12 cellular contexts compared by ENCODE assay signal in genomic region chr17:74768763-74769114, GRCh38. TPM values are rescaled to one million over a fixed set of nuclear protein-coding genes. Genes with fewer than 3 reads are reported as not detected.
DNase-seq lines count a peak whose midpoint lies in the region; ATAC-seq and TF ChIP-seq lines count a peak whose summit lies in the region.
"Had no signal": no experiment of that assay in that cellular context is flagged by ENCODE, and none has a peak within 500 bp of the region (broad histone marks: within the 10 kb centered on the region; RNA-seq: fewer than 3 reads in every experiment).

No MANE protein-coding gene starts in this region.

- H3K36me3 ChIP-seq in vagina, result peaks cover 0 to 47% of the 10 kb centered on the region in 2 donors

- peak overlapping the region; percentile 71 for H3K27ac Mint-ChIP-seq in activated naive CD4-positive, alpha-beta T cell treated with anti-CD3 and anti-CD28 coated beads for 36 hours
- H3K27ac Mint-ChIP-seq in brain, result peak overlapping the region; percentile 52 to 95 (median 61)

- TF ChIP-seq CTCF in brain (conservative IDR thresholded peaks at IDR 0.05) (no peak), vagina (IDR thresholded peaks at IDR 0.05) (no peak)

- DNase-seq in activated naive CD4-positive, alpha-beta T cell treated with anti-CD3 and anti-CD28 coated beads for 36 hours, result no peak
- DNase-seq in activated naive CD4-positive, alpha-beta T cell treated with Interleukin-2 at 50 U/mL for 16 hours, result no peak
- DNase-seq in medulla oblongata (ENCODE audit: extremely low spot score) (peak; percentile 21), vagina (ENCODE audit: extremely low spot score in 2 of 2) (no peak)
- DNase-seq: foreskin keratinocyte; mesendoderm; NK-92 treated with Interleukin-12 subunit alpha and Interleukin-12 subunit beta, amount 100 ng/mL, for 24 hours; transverse colon had no signal

- H3K4me3 Mint-ChIP-seq in activated naive CD4-positive, alpha-beta T cell treated with anti-CD3 and anti-CD28 coated beads for 36 hours, result no peak overlapping the region
- H3K4me3 Mint-ChIP-seq in brain, result no peak overlapping the region

- H3K27ac ChIP-seq in vagina, result peak overlapping the region; percentile 67
- H3K27ac ChIP-seq: foreskin keratinocyte, transverse colon had no signal

- no peaks in the 10 kb centered on the region for H3K27me3 ChIP-seq in vagina
- H3K27me3 ChIP-seq: foreskin keratinocyte, transverse colon had no signal

- peaks cover 43% of the 10 kb centered on the region for H3K4me1 ChIP-seq in vagina
- H3K4me1 ChIP-seq: foreskin keratinocyte had no signal

- TF ChIP-seq POLR2A in vagina (IDR thresholded peaks at IDR 0.05), result no peak

- H3K36me3 Mint-ChIP-seq in activated naive CD4-positive, alpha-beta T cell treated with anti-CD3 and anti-CD28 coated beads for 36 hours (ENCODE audit: low read depth), result peaks cover 15% of the 10 kb centered on the region
- peaks cover 18% of the 10 kb centered on the region for H3K36me3 Mint-ChIP-seq in brain

- no peaks in the 10 kb centered on the region for H3K9me3 Mint-ChIP-seq in activated naive CD4-positive, alpha-beta T cell treated with anti-CD3 and anti-CD28 coated beads for 36 hours
- no peaks in the 10 kb centered on the region for H3K9me3 Mint-ChIP-seq in brain

- H3K4me3 ChIP-seq in vagina, result no peak overlapping the region
- H3K4me3 ChIP-seq: transverse colon had no signal

- H3K27me3 Mint-ChIP-seq in activated naive CD4-positive, alpha-beta T cell treated with anti-CD3 and anti-CD28 coated beads for 36 hours (ENCODE audit: low read depth), result no peaks in the 10 kb centered on the region
- no peaks in the 10 kb centered on the region for H3K27me3 Mint-ChIP-seq in brain

- H3K4me1 Mint-ChIP-seq in activated naive CD4-positive, alpha-beta T cell treated with anti-CD3 and anti-CD28 coated beads for 36 hours (ENCODE audit: low read depth), result peaks cover 22% of the 10 kb centered on the region
- peaks cover 31% of the 10 kb centered on the region for H3K4me1 Mint-ChIP-seq in brain

- intact Hi-C loops in activated naive CD4-positive, alpha-beta T cell treated with anti-CD3 and anti-CD28 coated beads for 36 hours (cut with micrococcal nuclease), result no loop called here
- intact Hi-C loops in vagina (cut with DNase I), result no loop called here

- H3K9me3 ChIP-seq in vagina, result no peaks in the 10 kb centered on the region
- H3K9me3 ChIP-seq: transverse colon had no signal

- CTCF ChIA-PET in activated naive CD4-positive, alpha-beta T cell treated with anti-CD3 and anti-CD28 coated beads for 36 hours (lab: Charles Lee), result interaction anchor here (1.3 to 3.6 kb wide), 4 partner anchors 9 to 111 kb away, joined by 4 to 59 read pairs (median 31); no protein-coding TSS in a partner anchor

- ATAC-seq in GM21367 (IDR thresholded peaks at IDR 0.05; ENCODE audit: unreplicated experiment) (no peak), HG02610 (IDR thresholded peaks at IDR 0.05; ENCODE audit: unreplicated experiment) (no peak), GM19452 (IDR thresholded peaks at IDR 0.05; ENCODE audit: unreplicated experiment) (no peak)
- ATAC-seq: foreskin keratinocyte had no signal

RNA-seq across cellular contexts. Expression of gene NAT9, which starts 7.4 kb away (rescaled TPM):
- 10 to 100 TPM; 42.1 to 43.9 TPM for total RNA-seq in activated naive CD4-positive, alpha-beta T cell treated with anti-CD3 and anti-CD28 coated beads for 36 hours
- polyA plus RNA-seq in brain (ENCODE audit: insufficient read depth, low read depth, low replicate concordance), result 24.8 TPM
- 28.5 TPM for total RNA-seq in vagina

RNA-seq across cellular contexts. Expression of gene NHERF1, which starts 20.3 kb away (rescaled TPM):
- 10 to 100 TPM; 70.8 to 77.6 TPM for total RNA-seq in activated naive CD4-positive, alpha-beta T cell treated with anti-CD3 and anti-CD28 coated beads for 36 hours
- polyA plus RNA-seq in brain (ENCODE audit: insufficient read depth, low read depth, low replicate concordance), result 95.8 TPM
- total RNA-seq in vagina, result 57.2 TPM

RNA-seq across cellular contexts. Expression of gene RAB37, which starts 31.7 kb away (rescaled TPM):
- 1 to 10 TPM; 2.1 to 2.3 TPM for total RNA-seq in activated naive CD4-positive, alpha-beta T cell treated with anti-CD3 and anti-CD28 coated beads for 36 hours
- polyA plus RNA-seq in brain (ENCODE audit: insufficient read depth, low read depth, low replicate concordance), result 2.8 TPM
- total RNA-seq in vagina, result 7.1 TPM
- total RNA-seq: foreskin keratinocyte had no signal
- polyA plus RNA-seq: foreskin keratinocyte had no signal

RNA-seq across cellular contexts. Expression of gene CD300LF, which starts 56.0 kb away (rescaled TPM):
- not detected for total RNA-seq in activated naive CD4-positive, alpha-beta T cell treated with anti-CD3 and anti-CD28 coated beads for 36 hours
- 0.54 TPM for polyA plus RNA-seq in brain (ENCODE audit: insufficient read depth, low read depth, low replicate concordance)
- 0.49 TPM for total RNA-seq in vagina
- total RNA-seq: foreskin keratinocyte had no signal
- polyA plus RNA-seq: foreskin keratinocyte had no signal
